Comparison of ENCODE assay signal across 17 cellular contexts in genomic region chr6:82976179-82976578, GRCh38.
DNase-seq lines count a peak whose midpoint lies in the region; ATAC-seq and TF ChIP-seq lines count a peak whose summit lies in the region.
"Had no signal": no experiment of that assay in that cellular context is flagged by ENCODE, and none has a peak within 500 bp of the region (broad histone marks: within the 10 kb centered on the region; RNA-seq: fewer than 3 reads in every experiment).

No MANE protein-coding gene starts in this region.

- TF ChIP-seq CTCF in osteoblast (IDR thresholded peaks at IDR 0.05; ENCODE audit: extremely low read depth, low read depth, low read length), result no peak

- no peak overlapping the region for H3K4me2 ChIP-seq in osteoblast (ENCODE audit: insufficient read depth, low read length)
- H3K4me2 ChIP-seq: BLaER1 treated with 17β-estradiol and CSF1 and Interleukin-3, amounts not matched to agents 10 nM and 100 nM had no signal

- H2AFZ ChIP-seq in osteoblast (ENCODE audit: low read length), result peak overlapping the region; percentile 31

- H3K4me1 ChIP-seq in osteoblast (ENCODE audit: insufficient read depth, low read length), result peaks cover 11% of the 10 kb centered on the region
- H3K4me1 ChIP-seq: BLaER1 treated with 17β-estradiol and CSF1 and Interleukin-3, amounts not matched to agents 10 nM and 100 nM had no signal

- no peak overlapping the region for H3K27ac ChIP-seq in osteoblast (ENCODE audit: low read depth, low read length)
- H3K27ac ChIP-seq: BLaER1 treated with 17β-estradiol and CSF1 and Interleukin-3, amounts not matched to agents 10 nM and 100 nM had no signal

- no peak overlapping the region for H3K4me3 ChIP-seq in osteoblast (ENCODE audit: insufficient read depth, low read length)
- H3K4me3 ChIP-seq: BLaER1 treated with 17β-estradiol and CSF1 and Interleukin-3, amounts not matched to agents 10 nM and 100 nM had no signal

- H3K9me3 ChIP-seq in osteoblast (ENCODE audit: low read depth, low read length), result no peaks in the 10 kb centered on the region
- H3K9me3 ChIP-seq: BLaER1 treated with 17β-estradiol and CSF1 and Interleukin-3, amounts not matched to agents 10 nM and 100 nM had no signal

- H4K20me1 ChIP-seq in osteoblast (ENCODE audit: insufficient read depth, low read length), result no peaks in the 10 kb centered on the region
- H4K20me1 ChIP-seq: BLaER1 treated with 17β-estradiol and CSF1 and Interleukin-3, amounts not matched to agents 10 nM and 100 nM had no signal

- DNase-seq in DMS 273 (lab: John Stamatoyannopoulos, UW; ENCODE audit: unreplicated experiment) (peak; percentile 60), NCI-H524 (lab: John Stamatoyannopoulos, UW) (peak; percentile 21 to 77), myocyte (ENCODE audit: low read depth) (peak; percentile 76), osteoblast (ENCODE audit: insufficient read length, low spot score, missing footprints) (no peak), activated gamma-delta T cell (lab: John Stamatoyannopoulos, UW) (no peak), kidney glomerular epithelial cell (lab: John Stamatoyannopoulos, UW) (no peak)
- no peak for DNase-seq in activated CD4-positive, alpha-beta T cell treated with anti-CD3 and anti-CD28 coated beads, Interleukin-2, amount 50 U/mL, for 4 hours
- DNase-seq: ACHN; Calu3; CD4-positive, CD25-positive, alpha-beta regulatory T cell; DND-41; GDM1; HCEC 1CT; HFFc6; IMR-90 had no signal

- H3K27me3 ChIP-seq in osteoblast (ENCODE audit: insufficient read depth, low read length), result no peaks in the 10 kb centered on the region
- H3K27me3 ChIP-seq: BLaER1 treated with 17β-estradiol and CSF1 and Interleukin-3, amounts not matched to agents 10 nM and 100 nM had no signal

- H3K36me3 ChIP-seq in osteoblast (ENCODE audit: insufficient read depth, low read length), result no peaks in the 10 kb centered on the region
- H3K36me3 ChIP-seq: BLaER1 treated with 17β-estradiol and CSF1 and Interleukin-3, amounts not matched to agents 10 nM and 100 nM had no signal

- H3K79me2 ChIP-seq in osteoblast (ENCODE audit: insufficient read depth, low read length), result no peaks in the 10 kb centered on the region

- ATAC-seq in HG03175 (IDR thresholded peaks at IDR 0.05; ENCODE audit: unreplicated experiment), result no peak

Comparison
In these comparisons a context has a peak if more than half of its experiments do, and no peak if none do; other contexts are left out.
1. DNase-seq: peak in DMS 273 (single experiment), NCI-H524 (2 of 2) and myocyte (single experiment); none in osteoblast (single experiment), activated CD4-positive, alpha-beta T cell treated with anti-CD3 and anti-CD28 coated beads, Interleukin-2, amount 50 U/mL, for 4 hours (0 of 2), activated gamma-delta T cell (single experiment) and kidney glomerular epithelial cell (single experiment).